Comparison of ENCODE assay signal across 8 cellular contexts in genomic region chr11:94400839-94401772, GRCh38. TPM values are rescaled to one million over a fixed set of nuclear protein-coding genes. Genes with fewer than 3 reads are reported as not detected.
DNase-seq lines count a peak whose midpoint lies in the region; ATAC-seq, FAIRE-seq and TF ChIP-seq lines count a peak whose summit lies in the region.

TSS of gene GPR83 (minus strand) at chr11:94401419. CDS start at chr11:94401247, 172 bp downstream.

- no TSS peak for BruUV-seq in GM12878 (replicated peaks; lab: Mats Ljungman, UMichigan)

- H3K9me3 Mint-ChIP-seq in T-helper 2 cell treated with Interferon-gamma antibody and Interleukin-4, amounts not matched to agents 5 μg/mL and 100 μg/mL, for 36 hours = no peaks in the 10 kb centered on the region

- H3K4me1 ChIP-seq in GM12878 (ENCODE audit: control insufficient read depth, insufficient read depth, low read length) = no peaks in the 10 kb centered on the region
- H3K4me1 ChIP-seq in kidney (ENCODE audit: control insufficient read depth in 1 of 2, insufficient read depth in 1 of 2, low read depth in 1 of 2, low read length in 2 of 2) = peaks cover 0 to 7% of the 10 kb centered on the region in 2 donors
- peaks cover 10% of the 10 kb centered on the region for H3K4me1 ChIP-seq in testis

- CTCF ChIA-PET in GM12878 (lab: Yijun Ruan, JAX) = no interaction called here

- H3K27me3 ChIP-seq in GM12878 (replicated peaks in 1 of 2; ENCODE audit: control insufficient read depth in 2 of 2, insufficient read depth in 2 of 2, low read length in 1 of 2) = peaks cover 0 to 8% of the 10 kb centered on the region in 2 experiments; a peak in 3 of 4 replicates
- no peaks in the 10 kb centered on the region for H3K27me3 ChIP-seq in testis

- no peak within 1 kb of the TSS for H3K27ac ChIP-seq in GM12878 (ENCODE audit: control insufficient read depth, insufficient read depth)
- no peak within 1 kb of the TSS for H3K27ac ChIP-seq in kidney (ENCODE audit: low read depth in 2 of 2, low read length in 2 of 2)
- H3K27ac ChIP-seq in testis = no peak within 1 kb of the TSS

- no peak for TF ChIP-seq POLR2A in GM12878 (IDR thresholded peaks at IDR 0.05; ENCODE audit: low read depth, low read length)
- TF ChIP-seq POLR2A in testis (IDR thresholded peaks at IDR 0.05) = no peak

- H3K79me2 ChIP-seq in GM12878 (ENCODE audit: control insufficient read depth, insufficient read depth, low read length) = no peaks in the 10 kb centered on the region

- peaks cover 6% of the 10 kb centered on the region for H3K4me1 Mint-ChIP-seq in T-helper 2 cell treated with Interferon-gamma antibody and Interleukin-4, amounts not matched to agents 5 μg/mL and 100 μg/mL, for 36 hours (ENCODE audit: low read depth)

- H3K4me2 ChIP-seq in GM12878 (ENCODE audit: control insufficient read depth, insufficient read depth) = no peak within 1 kb of the TSS

- peak within 1 kb of the TSS; percentile 73 for H3K4me3 Mint-ChIP-seq in T-helper 2 cell treated with Interferon-gamma antibody and Interleukin-4, amounts not matched to agents 5 μg/mL and 100 μg/mL, for 36 hours

- H3K9me3 ChIP-seq in GM12878 (replicated peaks; ENCODE audit: control insufficient read depth, insufficient read depth, low read length) (no peaks in the 10 kb centered on the region), kidney (ENCODE audit: control insufficient read depth in 1 of 2, low read length in 2 of 2) (no peaks in the 10 kb centered on the region), testis (no peaks in the 10 kb centered on the region)

- H2AFZ ChIP-seq in GM12878 (ENCODE audit: control insufficient read depth, low read depth, low read length) = no peak within 1 kb of the TSS

- H3K36me3 Mint-ChIP-seq in T-helper 2 cell treated with Interferon-gamma antibody and Interleukin-4, amounts not matched to agents 5 μg/mL and 100 μg/mL, for 36 hours (ENCODE audit: low read depth) = peaks cover 6% of the 10 kb centered on the region

- SMC1A ChIA-PET in GM12878 (lab: Charles Lee; ENCODE audit: uncharacterized antibody, unreplicated experiment) = no interaction called here

- H3K27ac Mint-ChIP-seq in T-helper 2 cell treated with Interferon-gamma antibody and Interleukin-4, amounts not matched to agents 5 μg/mL and 100 μg/mL, for 36 hours = no peak within 1 kb of the TSS

- H3K36me3 ChIP-seq in GM12878 (ENCODE audit: control insufficient read depth in 2 of 2, insufficient read depth in 2 of 2, low read length in 1 of 2) = no peaks in the 10 kb centered on the region
- no peaks in the 10 kb centered on the region for H3K36me3 ChIP-seq in kidney (ENCODE audit: control insufficient read depth in 1 of 2, insufficient read depth in 2 of 2, low read length in 2 of 2)
- H3K36me3 ChIP-seq in testis (ENCODE audit: low read depth, missing control alignments) = no peaks in the 10 kb centered on the region

- RAD21 ChIA-PET in GM12878 (lab: Charles Lee; ENCODE audit: unreplicated experiment) = interaction anchor here (1.2 kb wide), 1 partner anchor 104 kb away, joined by 3 read pairs; no protein-coding TSS in a partner anchor

- no peaks in the 10 kb centered on the region; the same call in 1 of the 2 replicates for H4K20me1 ChIP-seq in GM12878 (ENCODE audit: control insufficient read depth, insufficient read depth)

- 32% methylated on average over 61 of the region's 73 CpGs for WGBS in GM12878 (ENCODE audit: insufficient coverage, insufficient replicate concordance, low lambda C conversion rate, missing lambda C conversion rate)
- 2 to 5% methylated on average over 13 to 66 of the region's 73 CpGs for WGBS in testis, 2 donors

- intact Hi-C loops in GM12878 (cut with micrococcal nuclease; ENCODE audit: unreplicated experiment) (no loop called here), kidney (cut with DNase I) (no loop called here), testis (cut with DNase I; ENCODE audit: low total_unique reads) (no loop called here)

- peaks cover 45% of the 10 kb centered on the region for H3K27me3 Mint-ChIP-seq in T-helper 2 cell treated with Interferon-gamma antibody and Interleukin-4, amounts not matched to agents 5 μg/mL and 100 μg/mL, for 36 hours (ENCODE audit: low read depth)

- no peak within 1 kb of the TSS for H3K9ac ChIP-seq in GM12878 (ENCODE audit: control insufficient read depth, insufficient read depth, low read length)
- no peak within 1 kb of the TSS for H3K9ac ChIP-seq in kidney (ENCODE audit: low read length in 2 of 2)

- ATAC-seq in GM12878 = peak; percentile 39
- ATAC-seq in HG02885 (IDR thresholded peaks at IDR 0.05; ENCODE audit: poor library complexity, unreplicated experiment) = no peak

- no peak within 1 kb of the TSS for H3K4me3 ChIP-seq in GM12878
- H3K4me3 ChIP-seq in kidney (ENCODE audit: low read length in 2 of 2) = peak within 1 kb of the TSS; percentile 38 to 46
- peak within 1 kb of the TSS; percentile 26 to 43 for H3K4me3 ChIP-seq in testis

- no peak for TF ChIP-seq EP300 in GM12878 (IDR thresholded peaks at IDR 0.05; ENCODE audit: borderline replicate concordance in 1 of 2, control insufficient read depth in 1 of 2, low read depth in 2 of 2, low read length in 2 of 2)

- DNase-seq in T-helper 2 cell treated with Interferon-gamma antibody and Interleukin-4, amounts not matched to agents 5 μg/mL and 100 μg/mL, for 36 hours (ENCODE audit: low spot score) = no peak
- DNase-seq in T-helper 2 cell = no peak
- no peak for DNase-seq in GM12878 (ENCODE audit: low read depth, low spot score)
- DNase-seq in kidney = peak; percentile 75
- DNase-seq in testis = peak; percentile 18
- no peak for DNase-seq in NCI-H187 treated with DMSO at 0.1 percent for 48 hours (lab: John Stamatoyannopoulos, UW)
- DNase-seq in activated CD8-positive, alpha-beta memory T cell treated with anti-CD3 and anti-CD28 coated beads for 24 hours = no peak

- TF ChIP-seq CTCF in GM12878 (IDR thresholded peaks at IDR 0.05 in 2 of 3, conservative IDR thresholded peaks at IDR 0.05 in 1 of 3; ENCODE audit: control insufficient read depth in 2 of 3, extremely low read depth in 1 of 3, insufficient read depth in 1 of 3, low read depth in 3 of 3, low read length in 3 of 3) (no peak), kidney (IDR thresholded peaks at IDR 0.05; ENCODE audit: borderline replicate concordance, extremely low read depth, insufficient read depth) (no peak), testis (IDR thresholded peaks at IDR 0.05) (no peak)

- TF ChIP-seq RAD21 in GM12878 (IDR thresholded peaks at IDR 0.05; ENCODE audit: insufficient read depth, low read depth, low read length) = no peak

- POLR2A ChIA-PET in GM12878 (lab: Charles Lee) = no interaction called here

- FAIRE-seq in GM12878 (lab: Jason Lieb, UNC) (no peak), kidney (lab: Jason Lieb, UNC) (no peak)

- in situ Hi-C loops in GM12878 (cut with MboI) = no loop called here

TF ChIP-seq in GM12878, 131 proteins besides CTCF, POLR2A, EP300 and RAD21:
- TF ChIP-seq CBX5 (IDR thresholded peaks at IDR 0.05; ENCODE audit: low read depth) (no peak), HDAC6 (IDR thresholded peaks at IDR 0.05; ENCODE audit: unreplicated experiment) (peak; percentile 40)
- TF ChIP-seq, protein P1, sequence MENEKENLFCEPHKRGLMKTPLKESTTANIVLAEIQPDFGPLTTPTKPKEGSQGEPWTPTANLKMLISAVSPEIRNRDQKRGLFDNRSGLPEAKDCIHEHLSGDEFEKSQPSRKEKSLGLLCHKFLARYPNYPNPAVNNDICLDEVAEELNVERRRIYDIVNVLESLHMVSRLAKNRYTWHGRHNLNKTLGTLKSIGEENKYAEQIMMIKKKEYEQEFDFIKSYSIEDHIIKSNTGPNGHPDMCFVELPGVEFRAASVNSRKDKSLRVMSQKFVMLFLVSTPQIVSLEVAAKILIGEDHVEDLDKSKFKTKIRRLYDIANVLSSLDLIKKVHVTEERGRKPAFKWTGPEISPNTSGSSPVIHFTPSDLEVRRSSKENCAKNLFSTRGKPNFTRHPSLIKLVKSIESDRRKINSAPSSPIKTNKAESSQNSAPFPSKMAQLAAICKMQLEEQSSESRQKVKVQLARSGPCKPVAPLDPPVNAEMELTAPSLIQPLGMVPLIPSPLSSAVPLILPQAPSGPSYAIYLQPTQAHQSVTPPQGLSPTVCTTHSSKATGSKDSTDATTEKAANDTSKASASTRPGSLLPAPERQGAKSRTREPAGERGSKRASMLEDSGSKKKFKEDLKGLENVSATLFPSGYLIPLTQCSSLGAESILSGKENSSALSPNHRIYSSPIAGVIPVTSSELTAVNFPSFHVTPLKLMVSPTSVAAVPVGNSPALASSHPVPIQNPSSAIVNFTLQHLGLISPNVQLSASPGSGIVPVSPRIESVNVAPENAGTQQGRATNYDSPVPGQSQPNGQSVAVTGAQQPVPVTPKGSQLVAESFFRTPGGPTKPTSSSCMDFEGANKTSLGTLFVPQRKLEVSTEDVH (IDR thresholded peaks at IDR 0.05; ENCODE audit: low read depth, partially characterized antibody) = no peak
- TF ChIP-seq, protein P2, sequence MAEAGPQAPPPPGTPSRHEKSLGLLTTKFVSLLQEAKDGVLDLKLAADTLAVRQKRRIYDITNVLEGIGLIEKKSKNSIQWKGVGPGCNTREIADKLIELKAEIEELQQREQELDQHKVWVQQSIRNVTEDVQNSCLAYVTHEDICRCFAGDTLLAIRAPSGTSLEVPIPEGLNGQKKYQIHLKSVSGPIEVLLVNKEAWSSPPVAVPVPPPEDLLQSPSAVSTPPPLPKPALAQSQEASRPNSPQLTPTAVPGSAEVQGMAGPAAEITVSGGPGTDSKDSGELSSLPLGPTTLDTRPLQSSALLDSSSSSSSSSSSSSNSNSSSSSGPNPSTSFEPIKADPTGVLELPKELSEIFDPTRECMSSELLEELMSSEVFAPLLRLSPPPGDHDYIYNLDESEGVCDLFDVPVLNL (IDR thresholded peaks at IDR 0.05; ENCODE audit: low read depth, low read length) = no peak

RNA-seq across cellular contexts. Expression of gene GPR83, which starts in this region (rescaled TPM):
- total RNA-seq in GM12878 (2013; cell fraction: nucleolus; rRNA removed) = 0.34 and 0.77 TPM in 2 replicates
- total RNA-seq in GM12878 (2014; rRNA removed) = not detected in 2 replicates
- total RNA-seq in GM12878 (2014; rRNA removed; fragmentation: Illumina TruSeq; extraction: Trizol) = not detected in 2 replicates
- 0.11 TPM in 1 of 2 replicates, not detected in the other for total RNA-seq in GM12878 (2021)
- polyA plus RNA-seq in GM12878 (2011; ENCODE audit: low read depth) = 0.16 TPM
- polyA plus RNA-seq in GM12878 (2011; rRNA removed) = 0.16 and 0.19 TPM in 2 replicates
- 0.13 and 0.21 TPM in 2 replicates for polyA plus RNA-seq in GM12878 (2011; cell fraction: cytosol; rRNA removed)
- 0.84 and 1.4 TPM in 2 replicates for polyA plus RNA-seq in GM12878 (2011; cell fraction: nucleus; rRNA removed)
- 0.04 and 0.12 TPM in 2 replicates for polyA plus RNA-seq in GM12878 (2012)
- 0.03 and 0.16 TPM in 2 replicates for polyA plus RNA-seq in GM12878 (2014; fragmentation: Illumina TruSeq; extraction: Trizol)
- polyA plus RNA-seq in GM12878 (2014; fragmentation: Nextera tagmentation; extraction: Ambion mirVana) = not detected
- 0.05 and 0.08 TPM in 2 replicates for polyA plus RNA-seq in GM12878 (2014; rRNA removed)
- polyA plus RNA-seq in GM12878 (2016; fragmentation: Nextera tagmentation; extraction: Ambion mirVana) = not detected
- polyA minus RNA-seq in GM12878 (2011; rRNA and poly(A)+ RNA removed) = 0.51 and 0.52 TPM in 2 replicates
- not detected in 2 replicates for polyA minus RNA-seq in GM12878 (2011; cell fraction: cytosol; rRNA and poly(A)+ RNA removed)
- 0.60 and 1.5 TPM in 2 replicates for polyA minus RNA-seq in GM12878 (2011; cell fraction: nucleus; rRNA and poly(A)+ RNA removed)
- total RNA-seq in kidney = 0.28 TPM
- not detected for polyA plus RNA-seq in kidney (ENCODE audit: insufficient read depth, low read depth, low replicate concordance)
- under 1 TPM; 0.74 to 0.94 TPM for total RNA-seq in testis
- 0.45 TPM for polyA plus RNA-seq in testis (ENCODE audit: insufficient read depth, low read depth, low replicate concordance)

Comparison
In these comparisons a context has a peak if more than half of its experiments do, and no peak if none do; other contexts are left out.
1. Peak in DNase-seq and H3K4me3 ChIP-seq in kidney; RNA of the gene not detected or under 1 TPM.
2. Peak in DNase-seq and H3K4me3 ChIP-seq in testis; RNA of the gene not detected or under 1 TPM.